9 cellular contexts compared by ENCODE assay signal in the genomic region with DNA sequence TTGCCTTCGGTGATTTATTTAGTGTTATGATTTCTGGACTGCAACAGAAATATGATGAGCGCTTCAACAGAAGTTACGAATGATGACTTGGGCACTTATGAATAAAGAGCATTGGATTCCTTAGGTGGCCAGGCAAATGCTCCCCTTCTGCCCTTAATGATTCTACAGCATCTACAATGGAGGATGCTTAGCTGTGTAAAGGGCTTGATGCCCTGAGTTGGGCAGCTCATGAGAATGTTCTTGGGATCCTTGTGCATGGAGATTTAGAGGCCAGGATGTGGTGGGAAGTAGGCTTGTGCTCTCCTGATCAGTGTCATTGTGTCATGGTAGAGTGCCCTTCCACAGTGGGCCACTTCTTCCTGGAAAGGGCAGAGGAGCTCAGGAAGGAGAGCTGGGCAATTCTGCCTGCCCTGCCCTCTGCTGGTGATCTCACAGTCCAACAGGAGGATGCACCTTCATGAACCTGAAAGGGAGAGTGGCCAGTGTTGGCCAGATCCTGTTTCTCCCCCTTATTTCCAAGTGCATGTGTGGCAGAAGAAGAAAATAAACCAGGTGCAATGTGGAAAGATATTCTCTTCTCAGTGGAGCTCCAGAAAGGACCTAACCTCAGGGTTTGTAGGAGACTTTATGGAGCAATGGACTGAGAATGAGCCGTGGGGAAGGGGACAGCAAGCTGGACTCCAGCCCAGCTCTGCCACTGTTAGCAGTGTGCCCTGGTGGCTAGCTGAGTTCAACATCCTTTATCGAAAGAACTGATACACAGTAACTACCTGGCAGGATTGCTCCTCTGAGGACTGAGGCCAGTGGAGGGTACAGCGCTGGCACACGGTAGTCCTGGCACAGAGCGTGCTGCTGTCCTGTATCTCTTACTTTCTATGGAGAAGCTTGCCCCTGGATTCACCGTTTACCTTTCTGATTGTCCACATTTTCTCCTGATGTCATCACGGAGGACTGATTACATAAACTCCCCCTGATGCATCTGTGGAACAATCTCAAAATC.
DNase-seq lines count a peak whose midpoint lies in the region; ATAC-seq and TF ChIP-seq lines count a peak whose summit lies in the region.
"Had no signal": no experiment of that assay in that cellular context is flagged by ENCODE, and none has a peak within 500 bp of the region (broad histone marks: within the 10 kb centered on the region; RNA-seq: fewer than 3 reads in every experiment).

No MANE protein-coding gene starts in this region.

- H3K27ac ChIP-seq in Peyer's patch, result no peak overlapping the region
- H3K27ac ChIP-seq in ascending aorta, result no peak overlapping the region
- H3K27ac ChIP-seq: thoracic aorta had no signal

- TF ChIP-seq CTCF in BJ (IDR thresholded peaks at IDR 0.05; ENCODE audit: insufficient read depth, low read depth, low read length), result peak; percentile 74
- TF ChIP-seq CTCF in Peyer's patch (IDR thresholded peaks at IDR 0.05), result peak in 4 of 6 experiments; percentile 16 to 45 (median 40)
- no peak for TF ChIP-seq CTCF in ascending aorta (IDR thresholded peaks at IDR 0.05)

- H3K4me3 ChIP-seq in BJ (ENCODE audit: low read depth, low read length) (no peak overlapping the region), Peyer's patch (no peak overlapping the region), ascending aorta (no peak overlapping the region)
- H3K4me3 ChIP-seq: thoracic aorta had no signal

- no peaks in the 10 kb centered on the region for H3K9me3 ChIP-seq in Peyer's patch
- H3K9me3 ChIP-seq in ascending aorta, result no peaks in the 10 kb centered on the region
- H3K9me3 ChIP-seq: thoracic aorta had no signal

- H3K4me1 ChIP-seq in Peyer's patch (no peaks in the 10 kb centered on the region), ascending aorta (no peaks in the 10 kb centered on the region)

- intact Hi-C loops in ascending aorta (cut with DNase I), result no loop called here

- H3K27me3 ChIP-seq in BJ (ENCODE audit: control insufficient read depth, insufficient read depth, low read length) (no peaks in the 10 kb centered on the region), Peyer's patch (no peaks in the 10 kb centered on the region), ascending aorta (no peaks in the 10 kb centered on the region)

- TF ChIP-seq POLR2A in Peyer's patch (IDR thresholded peaks at IDR 0.05), result no peak

- no peak for DNase-seq in BJ (ENCODE audit: low read depth)
- no peak for DNase-seq in Peyer's patch
- peak; percentile 29 for DNase-seq in glomerular visceral epithelial cell (ENCODE audit: extremely low spot score)
- no peak for DNase-seq in central memory CD4-positive, alpha-beta T cell
- DNase-seq in NCI-H146 treated with DMSO at 0.1 percent for 48 hours (lab: John Stamatoyannopoulos, UW; ENCODE audit: unreplicated experiment), result no peak
- DNase-seq in ascending aorta (ENCODE audit: low spot score in 2 of 2), result no peak

- POLR2A ChIA-PET in BJ (lab: Charles Lee), result no interaction called here

- H3K36me3 ChIP-seq in BJ (ENCODE audit: control insufficient read depth, insufficient read depth, low read length) (no peaks in the 10 kb centered on the region), Peyer's patch (no peaks in the 10 kb centered on the region), ascending aorta (no peaks in the 10 kb centered on the region)
- H3K36me3 ChIP-seq: thoracic aorta had no signal

- ATAC-seq in GM18511 (IDR thresholded peaks at IDR 0.05; ENCODE audit: unreplicated experiment), result peak; percentile 56
- ATAC-seq in HG03039 (IDR thresholded peaks at IDR 0.05; ENCODE audit: unreplicated experiment), result no peak

- CTCF ChIA-PET in BJ (lab: Yijun Ruan, JAX), result interaction anchor here (0.6 to 7.3 kb wide), 33 partner anchors 8 to 1453 kb away, joined by 3 to 130 read pairs (median 4); no protein-coding TSS in a partner anchor

Comparison
In these comparisons a context has a peak if more than half of its experiments do, and no peak if none do; other contexts are left out.
1. CTCF ChIP-seq: peak in BJ (single experiment) and Peyer's patch (4 of 6); none in ascending aorta (0 of 3).